ENCODE assay signal across 25 cellular contexts in the genomic region with DNA sequence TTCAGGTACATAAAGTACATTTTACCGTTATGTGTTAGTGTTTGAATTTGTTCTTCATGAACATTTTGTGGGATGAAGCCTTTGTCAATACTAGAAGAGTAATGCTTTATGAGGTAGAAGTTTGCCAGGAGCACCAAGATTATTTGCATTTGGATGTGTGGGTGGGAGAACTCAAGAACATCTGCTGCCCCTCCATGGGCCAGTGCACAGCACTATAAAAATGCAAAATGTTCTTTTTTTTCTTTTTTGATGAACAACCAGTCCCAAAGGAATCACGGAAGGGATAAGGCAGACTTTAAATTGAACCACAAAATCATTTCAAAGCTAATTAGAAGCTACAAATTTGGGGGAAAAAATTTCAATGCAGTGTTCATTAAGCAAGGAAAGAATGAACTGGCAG.
DNase-seq lines count a peak whose midpoint lies in the region; ATAC-seq and TF ChIP-seq lines count a peak whose summit lies in the region.
"Had no signal": no experiment of that assay in that cellular context is flagged by ENCODE, and none has a peak within 500 bp of the region (broad histone marks: within the 10 kb centered on the region; RNA-seq: fewer than 3 reads in every experiment).

No MANE protein-coding gene starts in this region.

- no peak for ATAC-seq in HG02571 (IDR thresholded peaks at IDR 0.05; ENCODE audit: unreplicated experiment)
- ATAC-seq: A549, GM12878 had no signal

- intact Hi-C loops in left ventricle myocardium inferior (cut with micrococcal nuclease) = no loop called here

- H3K4me3 ChIP-seq in BLaER1 treated with 17β-estradiol and CSF1 and Interleukin-3, amounts not matched to agents 10 nM and 100 nM = no peak overlapping the region
- H3K4me3 ChIP-seq in left ventricle myocardium inferior = no peak overlapping the region
- H3K4me3 ChIP-seq: A549, GM12878, GM23248, HAP-1, PC-9 had no signal

- peaks cover 1 to 23% (median 7%) of the 10 kb centered on the region in 11 experiments; a peak in 18 of 22 replicates for H3K9me3 ChIP-seq in BLaER1 treated with 17β-estradiol and CSF1 and Interleukin-3, amounts not matched to agents 10 nM and 100 nM (replicated peaks in 1 of 11)
- H3K9me3 ChIP-seq in left ventricle myocardium inferior (replicated peaks) = peaks cover 14% of the 10 kb centered on the region
- H3K9me3 ChIP-seq: A549, BE2C, HAP-1, SK-N-SH had no signal

- DNase-seq in NCI-H1694 treated with DMSO at 0.1 percent for 48 hours (lab: John Stamatoyannopoulos, UW) = peak; percentile 65
- peak; percentile 38 for DNase-seq in germinal center (ENCODE audit: low spot score)
- peak; percentile 54 for DNase-seq in superior temporal gyrus (ENCODE audit: extremely low spot score)
- DNase-seq in NCI-H2029 treated with DMSO at 0.1 percent for 48 hours (lab: John Stamatoyannopoulos, UW) = no peak
- DNase-seq in left ventricle myocardium inferior = no peak
- DNase-seq: BE2C; CD4-positive, alpha-beta T cell; COR-L47; DND-41; GM23248; KBM-7; NCI-H1092; NCI-H1436; NCI-H2081; NCI-H748 treated with DMSO at 0.1 percent for 48 hours; PC-9; RPMI8226; SIG-M5; SK-N-SH had no signal

- H3K4me2 ChIP-seq in BLaER1 treated with 17β-estradiol and CSF1 and Interleukin-3, amounts not matched to agents 10 nM and 100 nM = peak overlapping the region in 7 of 11 experiments; percentile 25 to 62 (median 40); a peak in 13 of 22 replicates
- H3K4me2 ChIP-seq: A549, PC-9, SK-N-SH had no signal

- peaks cover 0 to 21% (median 11%) of the 10 kb centered on the region in 10 experiments; a peak in 15 of 20 replicates for H3K4me1 ChIP-seq in BLaER1 treated with 17β-estradiol and CSF1 and Interleukin-3, amounts not matched to agents 10 nM and 100 nM
- no peaks in the 10 kb centered on the region for H3K4me1 ChIP-seq in left ventricle myocardium inferior
- H3K4me1 ChIP-seq: A549, BE2C, HAP-1 had no signal

- no peak overlapping the region for H3K9ac ChIP-seq in BLaER1 treated with 17β-estradiol and CSF1 and Interleukin-3, amounts not matched to agents 10 nM and 100 nM
- H3K9ac ChIP-seq: GM23248, SK-N-SH had no signal

- no peak for TF ChIP-seq CTCF in left ventricle myocardium inferior (IDR thresholded peaks at IDR 0.05; ENCODE audit: borderline replicate concordance)

- no peaks in the 10 kb centered on the region for H3K36me3 ChIP-seq in BLaER1 treated with 17β-estradiol and CSF1 and Interleukin-3, amounts not matched to agents 10 nM and 100 nM
- H3K36me3 ChIP-seq in left ventricle myocardium inferior = no peaks in the 10 kb centered on the region
- H3K36me3 ChIP-seq: BE2C, HAP-1 had no signal

- 0 out of 22 replicates have a peak overlapping the region, but pooled peaks of 1 of the 11 experiments have one; percentile 8 for H3K27ac ChIP-seq in BLaER1 treated with 17β-estradiol and CSF1 and Interleukin-3, amounts not matched to agents 10 nM and 100 nM
- H3K27ac ChIP-seq in left ventricle myocardium inferior (replicated peaks) = no peak overlapping the region
- H3K27ac ChIP-seq: A549, GM23248, HL-60, PC-9 had no signal

- no peaks in the 10 kb centered on the region for H4K20me1 ChIP-seq in BLaER1 treated with 17β-estradiol and CSF1 and Interleukin-3, amounts not matched to agents 10 nM and 100 nM

- no peaks in the 10 kb centered on the region for H3K27me3 ChIP-seq in BLaER1 treated with 17β-estradiol and CSF1 and Interleukin-3, amounts not matched to agents 10 nM and 100 nM
- H3K27me3 ChIP-seq in left ventricle myocardium inferior (ENCODE audit: low read depth) = no peaks in the 10 kb centered on the region
- H3K27me3 ChIP-seq: BE2C had no signal

Comparison
In these comparisons a context has a peak if more than half of its experiments do, and no peak if none do; other contexts are left out.
1. DNase-seq: peak in NCI-H1694 treated with DMSO at 0.1 percent for 48 hours (single experiment), germinal center (single experiment) and superior temporal gyrus (single experiment); none in NCI-H2029 treated with DMSO at 0.1 percent for 48 hours (single experiment) and left ventricle myocardium inferior (single experiment).